In genomic region chr13:99277629-99278028, GRCh38 we compare ENCODE assay signal across 16 cellular contexts. TPM values are rescaled to one million over a fixed set of nuclear protein-coding genes. Genes with fewer than 3 reads are reported as not detected.
DNase-seq lines count a peak whose midpoint lies in the region; ATAC-seq and TF ChIP-seq lines count a peak whose summit lies in the region.
"Had no signal": no experiment of that assay in that cellular context is flagged by ENCODE, and none has a peak within 500 bp of the region (broad histone marks: within the 10 kb centered on the region; RNA-seq: fewer than 3 reads in every experiment).

No MANE protein-coding gene starts in this region.

- POLR2A ChIA-PET in CD4-positive, alpha-beta T cell (lab: Charles Lee) = interaction anchor here (0.9 to 3.0 kb wide), 3 partner anchors 8 to 59 kb away, joined by 3 to 17 read pairs (median 5); no protein-coding TSS in a partner anchor
- POLR2A ChIA-PET in T-cell (lab: Charles Lee) = interaction anchor here in 1 of 2 donors (0.6 kb wide), 1 partner anchor 22 kb away, joined by 3 read pairs; no protein-coding TSS in a partner anchor
- POLR2A ChIA-PET in activated CD4-positive, alpha-beta T cell treated with anti-CD3 and anti-CD28 coated beads for 36 hours (lab: Charles Lee) = no interaction called here

- CTCF ChIA-PET in CD4-positive, alpha-beta T cell (lab: Charles Lee) = interaction anchor here (1.5 to 1.7 kb wide), 2 partner anchors 20 to 159 kb away, joined by 5 to 8 read pairs; no protein-coding TSS in a partner anchor
- CTCF ChIA-PET in T-cell (lab: Charles Lee) = interaction anchor here (0.7 to 1.9 kb wide), 2 partner anchors 8 to 189 kb away, joined by 4 to 7 read pairs; no protein-coding TSS in a partner anchor
- CTCF ChIA-PET in activated CD4-positive, alpha-beta T cell treated with anti-CD3 and anti-CD28 coated beads for 36 hours (lab: Charles Lee) = interaction anchor here (1.6 kb wide), 1 partner anchor 8 kb away, joined by 6 read pairs; no protein-coding TSS in a partner anchor

- DNase-seq in CD4-positive, alpha-beta T cell = no peak
- peak; percentile 70 to 96 for DNase-seq in HL-60 (ENCODE audit: low read depth in 1 of 2, low spot score in 1 of 2)
- DNase-seq in T-cell = no peak
- no peak for DNase-seq in naive B cell
- DNase-seq in KG1 (lab: John Stamatoyannopoulos, UW) = no peak
- DNase-seq in activated CD4-positive, alpha-beta T cell treated with anti-CD3 and anti-CD28 coated beads for 36 hours = no peak
- DNase-seq: activated CD4-positive, alpha-beta T cell treated with anti-CD3 and anti-CD28 coated beads for 48 hours; activated T-cell treated with anti-CD3 and anti-CD28 coated beads, Interleukin-2, amount 50 U/mL, for 1 hour; C1 segment of cervical spinal cord; NCI-H1105; NCI-H774; stimulated activated naive CD4-positive, alpha-beta T cell treated with Interleukin-2 at 50 U/mL for 16 hours; trophoblast cell had no signal

- TF ChIP-seq CTCF in CD4-positive, alpha-beta T cell (IDR thresholded peaks at IDR 0.05) = no peak
- no peak for TF ChIP-seq CTCF in HL-60 (IDR thresholded peaks at IDR 0.05; ENCODE audit: insufficient read depth, low read length)

- no peaks in the 10 kb centered on the region for H3K27me3 Mint-ChIP-seq in CD4-positive, alpha-beta T cell
- H3K27me3 Mint-ChIP-seq in T-cell (no peaks in the 10 kb centered on the region), naive B cell (no peaks in the 10 kb centered on the region)
- no peaks in the 10 kb centered on the region for H3K27me3 Mint-ChIP-seq in activated CD4-positive, alpha-beta T cell treated with anti-CD3 and anti-CD28 coated beads for 36 hours

- H3K36me3 Mint-ChIP-seq in CD4-positive, alpha-beta T cell (ENCODE audit: low read depth) = peaks cover 77% of the 10 kb centered on the region
- H3K36me3 Mint-ChIP-seq in T-cell (peaks cover 49% of the 10 kb centered on the region), naive B cell (peaks cover 12 to 29% of the 10 kb centered on the region in 2 donors)
- H3K36me3 Mint-ChIP-seq in activated CD4-positive, alpha-beta T cell treated with anti-CD3 and anti-CD28 coated beads for 36 hours (ENCODE audit: low read depth) = peaks cover 51% of the 10 kb centered on the region

- H3K4me3 ChIP-seq in HL-60 (replicated peaks; ENCODE audit: insufficient read depth, low read length) = no peak overlapping the region

- peaks cover 99% of the 10 kb centered on the region for H3K4me1 Mint-ChIP-seq in CD4-positive, alpha-beta T cell (ENCODE audit: low read depth)
- H3K4me1 Mint-ChIP-seq in T-cell (peaks cover 95 to 99% (median 97%) of the 10 kb centered on the region in 3 donors), naive B cell (peaks cover 71 to 95% (median 88%) of the 10 kb centered on the region in 3 donors)
- H3K4me1 Mint-ChIP-seq in activated CD4-positive, alpha-beta T cell treated with anti-CD3 and anti-CD28 coated beads for 36 hours = peaks cover 93% of the 10 kb centered on the region

- H3K27ac Mint-ChIP-seq in CD4-positive, alpha-beta T cell = peak overlapping the region; percentile 87
- H3K27ac Mint-ChIP-seq in T-cell = peak overlapping the region; percentile 6 to 99
- peak overlapping the region in 4 of 6 donors; percentile 33 to 92 (median 53) for H3K27ac Mint-ChIP-seq in naive B cell
- no peak overlapping the region for H3K27ac Mint-ChIP-seq in activated CD4-positive, alpha-beta T cell treated with anti-CD3 and anti-CD28 coated beads for 36 hours

- H3K9me3 Mint-ChIP-seq in CD4-positive, alpha-beta T cell = peaks cover 2% of the 10 kb centered on the region
- H3K9me3 Mint-ChIP-seq in T-cell = peaks cover 0 to 3% (median 0%) of the 10 kb centered on the region in 3 donors
- peaks cover 0 to 4% (median 0%) of the 10 kb centered on the region in 7 donors for H3K9me3 Mint-ChIP-seq in naive B cell
- H3K9me3 Mint-ChIP-seq in activated CD4-positive, alpha-beta T cell treated with anti-CD3 and anti-CD28 coated beads for 36 hours (ENCODE audit: low read depth) = peaks cover 2% of the 10 kb centered on the region

- intact Hi-C loops in CD4-positive, alpha-beta T cell (cut with DNase I, micrococcal nuclease) = loop anchor here in 1 of 2 experiments (2.0 kb wide), 1 partner anchor 17 kb away; no protein-coding TSS in a partner anchor
- intact Hi-C loops in activated CD4-positive, alpha-beta T cell treated with anti-CD3 and anti-CD28 coated beads for 36 hours (cut with DNase I, micrococcal nuclease) = no loop called here

- H3K9me3 ChIP-seq in CD4-positive, alpha-beta T cell (ENCODE audit: control insufficient read depth, low read length) = peaks cover 1% of the 10 kb centered on the region

- H3K4me3 Mint-ChIP-seq in CD4-positive, alpha-beta T cell = peak overlapping the region; percentile 12
- H3K4me3 Mint-ChIP-seq in T-cell (peak overlapping the region in 1 of 3 donors; percentile 27), naive B cell (peak overlapping the region in 3 of 8 donors; percentile 3 to 44 (median 38))
- H3K4me3 Mint-ChIP-seq in activated CD4-positive, alpha-beta T cell treated with anti-CD3 and anti-CD28 coated beads for 36 hours = no peak overlapping the region

- ATAC-seq in CD4-positive, alpha-beta T cell (ENCODE audit: poor library complexity) = no peak
- ATAC-seq in T-cell (replicated peaks in 1 of 4) (no peak), naive B cell (ENCODE audit: low read depth in 2 of 2) (no peak), HG03521 (IDR thresholded peaks at IDR 0.05; ENCODE audit: unreplicated experiment) (no peak)
- no peak for ATAC-seq in activated CD4-positive, alpha-beta T cell treated with anti-CD3 and anti-CD28 coated beads for 36 hours

- H3K27ac ChIP-seq in CD4-positive, alpha-beta T cell (ENCODE audit: low read depth, low read length) = no peak overlapping the region
- peak overlapping the region; percentile 94 for H3K27ac ChIP-seq in HL-60 (replicated peaks)

- H3K27me3 ChIP-seq in CD4-positive, alpha-beta T cell (ENCODE audit: control insufficient read depth, insufficient read depth, low read length) = no peaks in the 10 kb centered on the region
- H3K27me3 ChIP-seq in HL-60 (ENCODE audit: insufficient read depth, poor library complexity, severe bottlenecking) = no peaks in the 10 kb centered on the region

RNA-seq across cellular contexts. Expression of gene GPR18, which starts 19.4 kb away (rescaled TPM):
- 10 to 100 TPM; 42.9 to 45.1 TPM for total RNA-seq in CD4-positive, alpha-beta T cell
- total RNA-seq in T-cell = 10 to 100 TPM; 15.2 to 26.7 (median 16.7) TPM
- polyA plus RNA-seq in naive B cell (ENCODE audit: low read depth in 6 of 6) = 100 to 1,000 TPM in 5 of 6 donors, 10 to 100 TPM in 1; 70.6 to 229 (median 135) TPM
- total RNA-seq in activated CD4-positive, alpha-beta T cell treated with anti-CD3 and anti-CD28 coated beads for 36 hours = 1 to 10 TPM; 6.0 to 9.5 TPM
- total RNA-seq: myocyte, pulmonary artery endothelial cell had no signal

RNA-seq across cellular contexts. Expression of gene GPR183, which starts 29.6 kb away (rescaled TPM):
- total RNA-seq in CD4-positive, alpha-beta T cell = 100 to 1,000 TPM; 330 to 337 TPM
- total RNA-seq in T-cell = 100 to 1,000 TPM in 3 of 5 donors, 10 to 100 TPM in 2; 69.9 to 152 (median 100) TPM
- 100 to 1,000 TPM in 5 of 6 donors, 10 to 100 TPM in 1; 98.3 to 487 (median 158) TPM for polyA plus RNA-seq in naive B cell (ENCODE audit: low read depth in 6 of 6)
- 10 to 100 TPM; 50.3 to 51.9 TPM for total RNA-seq in activated CD4-positive, alpha-beta T cell treated with anti-CD3 and anti-CD28 coated beads for 36 hours
- total RNA-seq: pulmonary artery endothelial cell had no signal

Comparison
In these comparisons a context has a peak if more than half of its experiments do, and no peak if none do; other contexts are left out.
1. DNase-seq: peak in HL-60 (2 of 2); none in CD4-positive, alpha-beta T cell (0 of 10), T-cell (0 of 34), naive B cell (single experiment), KG1 (single experiment) and activated CD4-positive, alpha-beta T cell treated with anti-CD3 and anti-CD28 coated beads for 36 hours (single experiment).